In genomic region chr1:22350987-22351756, GRCh38 we compare ENCODE assay signal across 19 cellular contexts.
DNase-seq lines count a peak whose midpoint lies in the region; ATAC-seq and TF ChIP-seq lines count a peak whose summit lies in the region.
"Had no signal": no experiment of that assay in that cellular context is flagged by ENCODE, and none has a peak within 500 bp of the region (broad histone marks: within the 10 kb centered on the region; RNA-seq: fewer than 3 reads in every experiment).

No MANE protein-coding gene starts in this region.

- TF ChIP-seq CTCF in hepatocyte (IDR thresholded peaks at IDR 0.05; ENCODE audit: poor library complexity) (no peak), lower lobe of right lung (IDR thresholded peaks at IDR 0.05) (no peak), Peyer's patch (IDR thresholded peaks at IDR 0.05) (no peak)

- H4K20me1 ChIP-seq in hepatocyte (ENCODE audit: insufficient read depth, poor library complexity, severe bottlenecking), result no peaks in the 10 kb centered on the region
- H4K20me1 ChIP-seq: BLaER1 treated with 17β-estradiol and CSF1 and Interleukin-3, amounts not matched to agents 10 nM and 100 nM had no signal

- H3K4me2 ChIP-seq in hepatocyte, result peak overlapping the region; percentile 62
- H3K4me2 ChIP-seq in neuronal stem cell (ENCODE audit: insufficient read depth, low read length, poor library complexity, severe bottlenecking), result no peak overlapping the region

- no peak overlapping the region for H2BK120ac ChIP-seq in neuronal stem cell (ENCODE audit: low read depth, low read length)

- H3K4ac ChIP-seq in neuronal stem cell (ENCODE audit: low read length), result no peak overlapping the region

- H2AFZ ChIP-seq in hepatocyte (no peak overlapping the region), neuronal stem cell (ENCODE audit: low read length) (peak overlapping the region; percentile 29)

- no peaks in the 10 kb centered on the region for H3K9me2 ChIP-seq in hepatocyte (replicated peaks; ENCODE audit: insufficient read depth)

- H3K36me3 ChIP-seq in HAP-1 (replicated peaks) (no peaks in the 10 kb centered on the region), hepatocyte (replicated peaks; ENCODE audit: insufficient read depth, low read depth) (no peaks in the 10 kb centered on the region), neuronal stem cell (replicated peaks in 1 of 2; ENCODE audit: control insufficient read depth in 2 of 2, insufficient read depth in 2 of 2, low read length in 2 of 2) (no peaks in the 10 kb centered on the region), lower lobe of right lung (no peaks in the 10 kb centered on the region), Peyer's patch (no peaks in the 10 kb centered on the region)
- H3K36me3 ChIP-seq: BLaER1 treated with 17β-estradiol and CSF1 and Interleukin-3, amounts not matched to agents 10 nM and 100 nM; heart right ventricle had no signal

- H3K9me3 ChIP-seq in HAP-1 (no peaks in the 10 kb centered on the region), hepatocyte (ENCODE audit: low read depth) (no peaks in the 10 kb centered on the region), neuronal stem cell (replicated peaks in 1 of 2; ENCODE audit: control insufficient read depth in 2 of 2, insufficient read depth in 1 of 2, low read depth in 1 of 2, low read length in 2 of 2) (peaks cover 0 to 1% of the 10 kb centered on the region in 2 donors), lower lobe of right lung (no peaks in the 10 kb centered on the region), Peyer's patch (no peaks in the 10 kb centered on the region)
- H3K9me3 ChIP-seq: BLaER1 treated with 17β-estradiol and CSF1 and Interleukin-3, amounts not matched to agents 10 nM and 100 nM; heart right ventricle had no signal

- H3K79me1 ChIP-seq in neuronal stem cell (ENCODE audit: low read depth, low read length), result no peaks in the 10 kb centered on the region

- ATAC-seq in lower lobe of right lung, result no peak

- no peak overlapping the region for H3K9ac ChIP-seq in neuronal stem cell (ENCODE audit: low read depth, low read length, poor library complexity)
- H3K9ac ChIP-seq: BLaER1 treated with 17β-estradiol and CSF1 and Interleukin-3, amounts not matched to agents 10 nM and 100 nM had no signal

- H3K14ac ChIP-seq in neuronal stem cell (ENCODE audit: low read length), result no peak overlapping the region

- intact Hi-C loops in lower lobe of right lung (cut with DNase I), result no loop called here

- no peaks in the 10 kb centered on the region for H3K79me2 ChIP-seq in hepatocyte

- WGBS in hepatocyte (ENCODE audit: low lambda C conversion rate, missing lambda C conversion rate), result 38% methylated on average over 25 of the region's 25 CpGs
- WGBS in neuronal stem cell (ENCODE audit: extremely low coverage in 2 of 2, insufficient read length in 2 of 2, insufficient replicate concordance in 1 of 2), 2 donors, result no CpG with 5 or more reads among the region's 25 CpGs

- no peak overlapping the region for H2BK15ac ChIP-seq in neuronal stem cell (ENCODE audit: low read length)

- H2AK5ac ChIP-seq in neuronal stem cell (ENCODE audit: low read depth, low read length), result no peak overlapping the region

- peak; percentile 44 to 50 for DNase-seq in HAP-1 (ENCODE audit: low spot score in 2 of 2)
- DNase-seq in NCI-H82 treated with DMSO at 0.1 percent for 48 hours (lab: John Stamatoyannopoulos, UW; ENCODE audit: unreplicated experiment), result peak; percentile 60
- DNase-seq in hepatocyte (ENCODE audit: low spot score), result no peak
- DNase-seq in neuronal stem cell (ENCODE audit: low spot score), result no peak
- no peak for DNase-seq in AG20443 (ENCODE audit: low spot score)
- DNase-seq in lower lobe of right lung, result no peak
- DNase-seq in Peyer's patch, result no peak
- DNase-seq: ACHN; activated effector memory CD4-positive, alpha-beta T cell treated with anti-CD3 and anti-CD28 coated beads, Interleukin-2, amount 50 U/mL, for 16 hours; Calu3; erythroblast; heart right ventricle; immature natural killer cell; NCI-H146; NCI-H524; occipital lobe; small intestine; stimulated activated CD4-positive, alpha-beta T cell treated with anti-CD3 and anti-CD28 coated beads, Interleukin-2, amount 100 ng/mL, for 24 hours had no signal

- peak overlapping the region; percentile 23 for H3K18ac ChIP-seq in neuronal stem cell (ENCODE audit: low read length)

- H3K23ac ChIP-seq in neuronal stem cell (ENCODE audit: low read depth, low read length, poor library complexity), result no peak overlapping the region

- H4K91ac ChIP-seq in neuronal stem cell (ENCODE audit: low read depth, low read length, poor library complexity), result no peak overlapping the region

- no peak overlapping the region for H2BK12ac ChIP-seq in neuronal stem cell (ENCODE audit: low read length)

- H2BK5ac ChIP-seq in neuronal stem cell (ENCODE audit: low read length), result no peak overlapping the region

- H3K27ac ChIP-seq in hepatocyte, result peak overlapping the region; percentile 64
- H3K27ac ChIP-seq in neuronal stem cell (replicated peaks; ENCODE audit: low read length), result no peak overlapping the region
- H3K27ac ChIP-seq in lower lobe of right lung, result no peak overlapping the region
- no peak overlapping the region for H3K27ac ChIP-seq in Peyer's patch
- H3K27ac ChIP-seq: BLaER1 treated with 17β-estradiol and CSF1 and Interleukin-3, amounts not matched to agents 10 nM and 100 nM; heart right ventricle had no signal

- no peak for TF ChIP-seq POLR2A in Peyer's patch (IDR thresholded peaks at IDR 0.05)

- no peak overlapping the region for H4K8ac ChIP-seq in neuronal stem cell (ENCODE audit: low read depth, low read length)

- H3K4me1 ChIP-seq in HAP-1 (peaks cover 14% of the 10 kb centered on the region), hepatocyte (ENCODE audit: insufficient read depth) (peaks cover 25% of the 10 kb centered on the region), neuronal stem cell (ENCODE audit: control insufficient read depth in 2 of 2, insufficient read depth in 1 of 2, low read depth in 1 of 2, low read length in 2 of 2) (peaks cover 11 to 12% of the 10 kb centered on the region in 2 donors), lower lobe of right lung (no peaks in the 10 kb centered on the region), Peyer's patch (peaks cover 0 to 7% (median 0%) of the 10 kb centered on the region in 4 donors)
- H3K4me1 ChIP-seq: heart right ventricle had no signal

- in situ Hi-C loops in HAP-1 (cut with MboI; ENCODE audit: low sequenced_read_pairs), result no loop called here

- H3K27me3 ChIP-seq in HAP-1 (ENCODE audit: low read depth) (no peaks in the 10 kb centered on the region), hepatocyte (peaks cover 27% of the 10 kb centered on the region), neuronal stem cell (ENCODE audit: control insufficient read depth in 3 of 3, insufficient read depth in 3 of 3, low read depth in 1 of 3, low read length in 3 of 3) (peaks cover 0 to 33% (median 16%) of the 10 kb centered on the region in 3 experiments), lower lobe of right lung (ENCODE audit: low read depth) (peaks cover 67% of the 10 kb centered on the region), Peyer's patch (peaks cover 0 to 5% of the 10 kb centered on the region in 2 donors)

- H3K4me3 ChIP-seq in HAP-1 (no peak overlapping the region), hepatocyte (no peak overlapping the region), neuronal stem cell (ENCODE audit: low read length in 2 of 2) (no peak overlapping the region), lower lobe of right lung (no peak overlapping the region), Peyer's patch (no peak overlapping the region)
- H3K4me3 ChIP-seq: BLaER1 treated with 17β-estradiol and CSF1 and Interleukin-3, amounts not matched to agents 10 nM and 100 nM; heart right ventricle had no signal

Comparison
In these comparisons a context has a peak if more than half of its experiments do, and no peak if none do; other contexts are left out.
1. DNase-seq: peak in HAP-1 (2 of 2) and NCI-H82 treated with DMSO at 0.1 percent for 48 hours (single experiment); none in hepatocyte (single experiment), neuronal stem cell (single experiment), AG20443 (single experiment), lower lobe of right lung (single experiment) and Peyer's patch (0 of 3).